9 cellular contexts compared by ENCODE assay signal in genomic region chr1:16759650-16760455, GRCh38. TPM values are rescaled to one million over a fixed set of nuclear protein-coding genes. Genes with fewer than 3 reads are reported as not detected.
DNase-seq lines count a peak whose midpoint lies in the region; ATAC-seq and TF ChIP-seq lines count a peak whose summit lies in the region.
"Not testable (repeated sequence)": the region's sequence is repeated elsewhere in the genome, so short reads cannot be mapped to it uniquely, and the experiment has no call there.
"Had no signal": no experiment of that assay in that cellular context is flagged by ENCODE, and none has a peak within 500 bp of the region (broad histone marks: within the 10 kb centered on the region; RNA-seq: fewer than 3 reads in every experiment).

No MANE protein-coding gene starts in this region.

- not testable (repeated sequence) for H3K36me3 ChIP-seq in Peyer's patch, right lobe of liver

- H3K36me3 Mint-ChIP-seq in CD4-positive, alpha-beta T cell (ENCODE audit: low read depth); activated CD8-positive, alpha-beta T cell treated with anti-CD3 and anti-CD28 coated beads, Interleukin-2, amount 10 ng/mL, durations not matched to agents 7 days and 5 days (ENCODE audit: low read depth); natural killer cell; stimulated activated naive B cell treated with anti-CD40 and anti-IgM and Interleukin-4, amounts not matched to agents 10 μg/mL and 1 μg/mL and 100 μg/mL, for 72 hours: not testable (repeated sequence)

- not testable (repeated sequence) for H3K27me3 Mint-ChIP-seq in CD4-positive, alpha-beta T cell; activated CD8-positive, alpha-beta T cell treated with anti-CD3 and anti-CD28 coated beads, Interleukin-2, amount 10 ng/mL, durations not matched to agents 7 days and 5 days (ENCODE audit: low read depth); natural killer cell (ENCODE audit: low read depth in 2 of 2); stimulated activated naive B cell treated with anti-CD40 and anti-IgM and Interleukin-4, amounts not matched to agents 10 μg/mL and 1 μg/mL and 100 μg/mL, for 72 hours

- not testable (repeated sequence) for H3K9me3 ChIP-seq in CD4-positive, alpha-beta T cell (ENCODE audit: control insufficient read depth, low read length); Peyer's patch; right lobe of liver

- not testable (repeated sequence) for H3K27me3 ChIP-seq in CD4-positive, alpha-beta T cell (ENCODE audit: control insufficient read depth, insufficient read depth, low read length); Peyer's patch; right lobe of liver

- TF ChIP-seq POLR2A in Peyer's patch (IDR thresholded peaks at IDR 0.05); right lobe of liver (IDR thresholded peaks at IDR 0.05): not testable (repeated sequence)

- H3K4me3 ChIP-seq in Peyer's patch (peak overlapping the region in 1 of 4 donors; percentile 31), right lobe of liver (peak overlapping the region in 1 of 3 donors; percentile 14)
- not testable (repeated sequence) for H3K4me3 ChIP-seq in coronary artery

- no CpG with 5 or more reads among the region's 62 CpGs for WGBS in right lobe of liver (ENCODE audit: insufficient coverage, low coverage, low lambda C conversion rate, missing lambda C conversion rate)

- H3K27ac Mint-ChIP-seq in CD4-positive, alpha-beta T cell; activated CD8-positive, alpha-beta T cell treated with anti-CD3 and anti-CD28 coated beads, Interleukin-2, amount 10 ng/mL, durations not matched to agents 7 days and 5 days; natural killer cell; stimulated activated naive B cell treated with anti-CD40 and anti-IgM and Interleukin-4, amounts not matched to agents 10 μg/mL and 1 μg/mL and 100 μg/mL, for 72 hours: not testable (repeated sequence)

- CTCF ChIA-PET in CD4-positive, alpha-beta T cell (lab: Charles Lee); activated CD8-positive, alpha-beta T cell treated with anti-CD3 and anti-CD28 coated beads, Interleukin-2, amount 10 ng/mL, durations not matched to agents 7 days and 5 days (lab: Charles Lee): not testable (repeated sequence)

- not testable (repeated sequence) for H3K27ac ChIP-seq in CD4-positive, alpha-beta T cell (ENCODE audit: low read depth, low read length); Peyer's patch; coronary artery; right lobe of liver

- TF ChIP-seq CTCF in CD4-positive, alpha-beta T cell (IDR thresholded peaks at IDR 0.05); Peyer's patch (IDR thresholded peaks at IDR 0.05); coronary artery (IDR thresholded peaks at IDR 0.05); right lobe of liver (IDR thresholded peaks at IDR 0.05); natural killer cell (IDR thresholded peaks at IDR 0.05): not testable (repeated sequence)

- H3K4me1 Mint-ChIP-seq in CD4-positive, alpha-beta T cell (ENCODE audit: low read depth); activated CD8-positive, alpha-beta T cell treated with anti-CD3 and anti-CD28 coated beads, Interleukin-2, amount 10 ng/mL, durations not matched to agents 7 days and 5 days (ENCODE audit: low read depth); natural killer cell; stimulated activated naive B cell treated with anti-CD40 and anti-IgM and Interleukin-4, amounts not matched to agents 10 μg/mL and 1 μg/mL and 100 μg/mL, for 72 hours: not testable (repeated sequence)

- H3K9me3 Mint-ChIP-seq in CD4-positive, alpha-beta T cell; activated CD8-positive, alpha-beta T cell treated with anti-CD3 and anti-CD28 coated beads, Interleukin-2, amount 10 ng/mL, durations not matched to agents 7 days and 5 days (ENCODE audit: insufficient read depth); natural killer cell; stimulated activated naive B cell treated with anti-CD40 and anti-IgM and Interleukin-4, amounts not matched to agents 10 μg/mL and 1 μg/mL and 100 μg/mL, for 72 hours: not testable (repeated sequence)

- H3K4me1 ChIP-seq in Peyer's patch, result not testable (repeated sequence)
- H3K4me1 ChIP-seq in right lobe of liver, result peaks cover 0 to 13% (median 4%) of the 10 kb centered on the region in 4 donors

- not testable (repeated sequence) for DNase-seq in CD4-positive, alpha-beta T cell; activated CD8-positive, alpha-beta T cell treated with anti-CD3 and anti-CD28 coated beads, Interleukin-2, amount 10 ng/mL, durations not matched to agents 7 days and 5 days; left ventricle myocardium superior; right lobe of liver; natural killer cell; stimulated activated naive B cell treated with anti-CD40 and anti-IgM and Interleukin-4, amounts not matched to agents 10 μg/mL and 1 μg/mL and 100 μg/mL, for 72 hours
- DNase-seq in Peyer's patch (peak in 2 of 3 donors; percentile 27 to 41), coronary artery (ENCODE audit: low spot score) (peak; percentile 41)

- ATAC-seq in CD4-positive, alpha-beta T cell (ENCODE audit: poor library complexity), result peak; percentile 70
- ATAC-seq in activated CD8-positive, alpha-beta T cell treated with anti-CD3 and anti-CD28 coated beads, Interleukin-2, amount 10 ng/mL, durations not matched to agents 7 days and 5 days, result peak; percentile 32
- ATAC-seq in left ventricle myocardium superior (peak; percentile 56), right lobe of liver (peak; percentile 67 to 85 (median 73)), natural killer cell (peak in 2 of 3 donors; percentile 63 to 71)
- ATAC-seq in stimulated activated naive B cell treated with anti-CD40 and anti-IgM and Interleukin-4, amounts not matched to agents 10 μg/mL and 1 μg/mL and 100 μg/mL, for 72 hours (replicated peaks), result peak; percentile 38 to 52

- POLR2A ChIA-PET in CD4-positive, alpha-beta T cell (lab: Charles Lee); activated CD8-positive, alpha-beta T cell treated with anti-CD3 and anti-CD28 coated beads, Interleukin-2, amount 10 ng/mL, durations not matched to agents 7 days and 5 days (lab: Charles Lee): not testable (repeated sequence)

- intact Hi-C loops in CD4-positive, alpha-beta T cell (cut with DNase I, micrococcal nuclease); left ventricle myocardium superior (cut with micrococcal nuclease); right lobe of liver (cut with DNase I); natural killer cell (cut with micrococcal nuclease): not testable (repeated sequence)

- not testable (repeated sequence) for H3K4me3 Mint-ChIP-seq in CD4-positive, alpha-beta T cell; activated CD8-positive, alpha-beta T cell treated with anti-CD3 and anti-CD28 coated beads, Interleukin-2, amount 10 ng/mL, durations not matched to agents 7 days and 5 days; natural killer cell; stimulated activated naive B cell treated with anti-CD40 and anti-IgM and Interleukin-4, amounts not matched to agents 10 μg/mL and 1 μg/mL and 100 μg/mL, for 72 hours

RNA-seq across cellular contexts. Expression of gene RNU1-4, which starts 19.5 kb away (rescaled TPM):
- 1,000 to 10,000 TPM; 4,982 to 5,937 TPM for total RNA-seq in CD4-positive, alpha-beta T cell
- total RNA-seq in Peyer's patch (under 1 TPM; under 0.01 TPM), left ventricle myocardium superior (4,234 TPM), right lobe of liver (1,000 to 10,000 TPM in 3 of 6 experiments, 100 to 1,000 TPM in 1, under 1 TPM in 2; under 0.01 to 3,377 (median 977) TPM), natural killer cell (1,000 to 10,000 TPM; 2,937 to 3,261 (median 3,038) TPM)
- total RNA-seq in activated CD8-positive, alpha-beta T cell treated with anti-CD3 and anti-CD28 coated beads, Interleukin-2, amount 10 ng/mL, durations not matched to agents 7 days and 5 days, result 1,000 to 10,000 TPM; 1,730 to 2,232 TPM
- total RNA-seq: H4 had no signal
